ENCODE assay signal across 1 cellular context in genomic region chr1:75131593-75132420, GRCh38.
TF ChIP-seq lines count a peak whose summit lies in the region.

No MANE protein-coding gene starts in this region.

TF ChIP-seq in GM23338, 12 proteins besides CTCF, POLR2A, EP300 and RAD21 (continued from another document):
- TF ChIP-seq ZNF462 (CRISPR knock-in tag; IDR thresholded peaks at IDR 0.05): no peak
TF ChIP-seq in GM23338: peak in this region for 1.
